19 cellular contexts compared by ENCODE assay signal in genomic region chr17:45703348-45703747, GRCh38.
"Had no signal": no experiment of that assay in that cellular context is flagged by ENCODE, and none has a peak within 500 bp of the region (broad histone marks: within the 10 kb centered on the region; RNA-seq: fewer than 3 reads in every experiment).

No MANE protein-coding gene starts in this region.

- H3K4me1 ChIP-seq: body of pancreas, colonic mucosa, foreskin keratinocyte, right atrium auricular region, upper lobe of left lung had no signal

- H3K27ac ChIP-seq: body of pancreas, colonic mucosa, foreskin keratinocyte, right atrium auricular region, upper lobe of left lung had no signal

- ATAC-seq: activated CD8-positive, alpha-beta T cell treated with anti-CD3 and anti-CD28 coated beads for 36 hours; activated naive CD4-positive, alpha-beta T cell treated with anti-CD3 and anti-CD28 coated beads, Interleukin-2, amount 50 U/mL, for 72 hours; activated T-cell treated with anti-CD3 and anti-CD28 coated beads, Interleukin-2, amount 50 U/mL, for 4 hours; body of pancreas; foreskin keratinocyte; stimulated activated naive B cell treated with anti-CD40 and anti-IgM and Interleukin-4, amounts not matched to agents 10 μg/mL and 1 μg/mL and 100 μg/mL, for 72 hours had no signal

- H3K27me3 ChIP-seq: body of pancreas, colonic mucosa, right atrium auricular region, upper lobe of left lung had no signal

- FAIRE-seq: TTC549 had no signal

- H3K4me3 ChIP-seq: body of pancreas, colonic mucosa, right atrium auricular region, upper lobe of left lung had no signal

- DNase-seq: activated B cell treated with CpG ODN at 0.5 μM for 24 hours; activated CD4-positive, alpha-beta T cell treated with anti-CD3 and anti-CD28 coated beads for 48 hours; activated CD8-positive, alpha-beta T cell treated with anti-CD3 and anti-CD28 coated beads for 36 hours; activated gamma-delta T cell; activated T-cell treated with anti-CD3 and anti-CD28 coated beads, Interleukin-2, amount 50 U/mL, for 4 hours; amniotic stem cell; body of pancreas; central memory CD4-positive, alpha-beta T cell; colonic mucosa; immature natural killer cell; occipital lobe; stimulated activated CD4-positive, alpha-beta T cell treated with anti-CD3 and anti-CD28 coated beads, Interleukin-2, amount 100 ng/mL, for 48 hours; stimulated activated naive B cell treated with anti-CD40 and anti-IgM and Interleukin-4, amounts not matched to agents 10 μg/mL and 1 μg/mL and 100 μg/mL, for 72 hours; substantia nigra; upper lobe of left lung had no signal

- H3K9me3 ChIP-seq: body of pancreas, colonic mucosa, right atrium auricular region, upper lobe of left lung had no signal
